Comparison of ENCODE assay signal across 30 cellular contexts in genomic region chrX:50073601-50074000, GRCh38.
"Had no signal": no experiment of that assay in that cellular context is flagged by ENCODE, and none has a peak within 500 bp of the region (broad histone marks: within the 10 kb centered on the region; RNA-seq: fewer than 3 reads in every experiment).

No MANE protein-coding gene starts in this region.

- H3K4me2 ChIP-seq: PC-9 had no signal

- H3K4me1 ChIP-seq: SJCRH30 had no signal

- ATAC-seq: Panc1, Right ventricle myocardium inferior, SK-N-SH treated with all-trans-retinoic acid at 6 μM for 48 hours had no signal

- FAIRE-seq: RCC 7860 had no signal

- H3K4me3 ChIP-seq: PC-9, SJCRH30, SK-N-MC had no signal

- H3K27me3 ChIP-seq: SJCRH30 had no signal

- DNase-seq: Kasumi-1, KG1, MM.1S, MV-4-11, NCI-H1092, NCI-H1105, NCI-H1417 treated with DMSO at 0.1 percent for 48 hours, NCI-H1436 treated with DMSO at 0.1 percent for 48 hours, NCI-H1694 treated with DMSO at 0.1 percent for 48 hours, NCI-H187 treated with DMSO at 0.1 percent for 48 hours, NCI-H2029, NCI-H2081, NCI-H2171 treated with DMSO at 0.1 percent for 48 hours, NCI-H2227 treated with DMSO at 0.1 percent for 48 hours, NCI-H345, NCI-H446, NCI-H510A treated with DMSO at 0.1 percent for 48 hours, NCI-H524 treated with DMSO at 0.1 percent for 48 hours, NCI-H526 treated with DMSO at 0.1 percent for 48 hours, NCI-H774, PC-9, SHP77, SIG-M5, SJCRH30 had no signal

- H3K27ac ChIP-seq: PC-9, RWPE1, SJCRH30, SK-N-MC had no signal

- H2AFZ ChIP-seq: PC-9 had no signal

- H3K9me3 ChIP-seq: SJCRH30 had no signal
